In genomic region chr22:33923033-33923432, GRCh38 we compare ENCODE assay signal across 9 cellular contexts. TPM values are rescaled to one million over a fixed set of nuclear protein-coding genes. Genes with fewer than 3 reads are reported as not detected.
DNase-seq lines count a peak whose midpoint lies in the region; ATAC-seq, FAIRE-seq and TF ChIP-seq lines count a peak whose summit lies in the region.
"Had no signal": no experiment of that assay in that cellular context is flagged by ENCODE, and none has a peak within 500 bp of the region (broad histone marks: within the 10 kb centered on the region; RNA-seq: fewer than 3 reads in every experiment).

No MANE protein-coding gene starts in this region.

- H3K36me3 Mint-ChIP-seq in activated CD4-positive, alpha-beta T cell treated with anti-CD3 and anti-CD28 coated beads, Interleukin-2, amount 10 ng/mL, durations not matched to agents 7 days and 5 days (ENCODE audit: low read depth) = peaks cover 2% of the 10 kb centered on the region

- H3K4me1 ChIP-seq in HepG2 (ENCODE audit: insufficient read depth, low read length) = peaks cover 39% of the 10 kb centered on the region
- peaks cover 38% of the 10 kb centered on the region for H3K4me1 ChIP-seq in suprapubic skin

- FAIRE-seq in HepG2 (lab: Jason Lieb, UNC) = no peak

- no peak overlapping the region for H3K27ac Mint-ChIP-seq in activated CD4-positive, alpha-beta T cell treated with anti-CD3 and anti-CD28 coated beads, Interleukin-2, amount 10 ng/mL, durations not matched to agents 7 days and 5 days

- intact Hi-C loops in HepG2 (cut with micrococcal nuclease; ENCODE audit: unreplicated experiment) = loop anchor here (1.0 to 2.0 kb wide), 2 partner anchors 182 to 620 kb away; no protein-coding TSS in a partner anchor

- no peak overlapping the region for H2AFZ ChIP-seq in HepG2 (ENCODE audit: low read length)

- H3K9me3 ChIP-seq in HepG2 (ENCODE audit: low read length) (no peaks in the 10 kb centered on the region), suprapubic skin (no peaks in the 10 kb centered on the region)

- H3K4me3 ChIP-seq in HepG2 (replicated peaks in 1 of 3; ENCODE audit: insufficient read depth in 1 of 3, low read depth in 2 of 3, low read length in 3 of 3) (peak overlapping the region in 2 of 3 experiments; percentile 55 to 56; a peak in 3 of 6 replicates), suprapubic skin (peak overlapping the region; percentile 90)

- in situ Hi-C loops in HepG2 (cut with HindIII; ENCODE audit: extremely low pct_ligation_motif_present, low pct_unique_long_range_greater_than_20kb) = loop anchor here (5.0 to 25.0 kb wide), 2 partner anchors 184 to 411 kb away; no protein-coding TSS in a partner anchor

- CTCF ChIA-PET in activated CD4-positive, alpha-beta T cell treated with anti-CD3 and anti-CD28 coated beads, Interleukin-2, amount 10 ng/mL, durations not matched to agents 7 days and 5 days (lab: Charles Lee) = interaction anchor here (1.6 kb wide), 1 partner anchor 16 kb away, joined by 4 read pairs; no protein-coding TSS in a partner anchor
- CTCF ChIA-PET in HepG2 (lab: Yijun Ruan, JAX; ENCODE audit: low intra/inter-chr PET ratio, low total read pairs) = interaction anchor here (1.4 to 2.1 kb wide), 2 partner anchors 182 to 188 kb away, joined by 15 to 16 read pairs; no protein-coding TSS in a partner anchor

- peak overlapping the region; percentile 16; the same call in 1 of the 2 replicates for H3K9ac ChIP-seq in HepG2 (ENCODE audit: insufficient read depth, low read depth, low read length)

- no peak overlapping the region for H3K27ac ChIP-seq in HepG2 (ENCODE audit: extremely low read length, insufficient read depth, low read length)
- H3K27ac ChIP-seq in suprapubic skin = no peak overlapping the region
- H3K27ac ChIP-seq: C4-2B had no signal

- no peak for TF ChIP-seq RAD21 in HepG2 (CRISPR knock-in tag; IDR thresholded peaks at IDR 0.05)

- no peak for ATAC-seq in HepG2

- no peaks in the 10 kb centered on the region for H3K9me3 Mint-ChIP-seq in activated CD4-positive, alpha-beta T cell treated with anti-CD3 and anti-CD28 coated beads, Interleukin-2, amount 10 ng/mL, durations not matched to agents 7 days and 5 days

- POLR2A ChIA-PET in activated CD4-positive, alpha-beta T cell treated with anti-CD3 and anti-CD28 coated beads, Interleukin-2, amount 10 ng/mL, durations not matched to agents 7 days and 5 days (lab: Charles Lee) = no interaction called here
- POLR2A ChIA-PET in HepG2 (lab: Yijun Ruan, JAX) = no interaction called here

- TF ChIP-seq POLR2A in HepG2 (IDR thresholded peaks at IDR 0.05; ENCODE audit: insufficient read depth in 1 of 2, low read depth in 2 of 2, low read length in 2 of 2) = no peak
- TF ChIP-seq POLR2A in suprapubic skin (IDR thresholded peaks at IDR 0.05) = no peak

- TF ChIP-seq CTCF in HepG2 (CRISPR knock-in tag; IDR thresholded peaks at IDR 0.05) (no peak), suprapubic skin (IDR thresholded peaks at IDR 0.05) (no peak)

- peak overlapping the region; percentile 18 for H3K4me3 Mint-ChIP-seq in activated CD4-positive, alpha-beta T cell treated with anti-CD3 and anti-CD28 coated beads, Interleukin-2, amount 10 ng/mL, durations not matched to agents 7 days and 5 days

- H3K4me2 ChIP-seq in HepG2 (ENCODE audit: low read depth, low read length) = peak overlapping the region; percentile 92

- H3K36me3 ChIP-seq in HepG2 (replicated peaks in 1 of 2; ENCODE audit: control insufficient read depth in 1 of 2, insufficient read depth in 2 of 2, low read length in 2 of 2) (no peaks in the 10 kb centered on the region), suprapubic skin (no peaks in the 10 kb centered on the region)

- H3K79me2 ChIP-seq in HepG2 (ENCODE audit: insufficient read depth, low read length) = peaks cover 15% of the 10 kb centered on the region

- no peak for TF ChIP-seq EP300 in HepG2 (IDR thresholded peaks at IDR 0.05; ENCODE audit: low read depth in 2 of 2, low read length in 2 of 2)
- no peak for TF ChIP-seq EP300 in HepG2 (CRISPR knock-in tag; IDR thresholded peaks at IDR 0.05; ENCODE audit: borderline replicate concordance)
- no peak for TF ChIP-seq EP300 in suprapubic skin (IDR thresholded peaks at IDR 0.05)

- H3K27me3 ChIP-seq in HepG2 (ENCODE audit: control insufficient read depth in 1 of 2, insufficient read depth in 2 of 2, low read length in 2 of 2) (peaks cover 3 to 28% of the 10 kb centered on the region in 2 experiments; a peak in 4 of 5 replicates), suprapubic skin (no peaks in the 10 kb centered on the region)

- DNase-seq in activated CD4-positive, alpha-beta T cell treated with anti-CD3 and anti-CD28 coated beads, Interleukin-2, amount 10 ng/mL, durations not matched to agents 7 days and 5 days = no peak
- DNase-seq in activated CD4-positive, alpha-beta T cell treated with anti-CD3 and anti-CD28 coated beads, Interleukin-2, amount 50 U/mL, for 4 hours = no peak
- DNase-seq in amniotic epithelial cell (ENCODE audit: low read depth) (peak; percentile 19), HepG2 (ENCODE audit: low spot score) (no peak), suprapubic skin (ENCODE audit: low spot score in 2 of 2) (no peak), MV-4-11 (lab: John Stamatoyannopoulos, UW) (no peak), UCSD-AML1 (lab: John Stamatoyannopoulos, UW; ENCODE audit: unreplicated experiment) (no peak), D341Med (ENCODE audit: low spot score) (no peak)

- BruUV-seq in HepG2 (replicated peaks; lab: Mats Ljungman, UMichigan) = no TSS peak

- peaks cover 43% of the 10 kb centered on the region for H3K27me3 Mint-ChIP-seq in activated CD4-positive, alpha-beta T cell treated with anti-CD3 and anti-CD28 coated beads, Interleukin-2, amount 10 ng/mL, durations not matched to agents 7 days and 5 days

- peaks cover 13% of the 10 kb centered on the region for H3K4me1 Mint-ChIP-seq in activated CD4-positive, alpha-beta T cell treated with anti-CD3 and anti-CD28 coated beads, Interleukin-2, amount 10 ng/mL, durations not matched to agents 7 days and 5 days

- WGBS in HepG2 (ENCODE audit: low lambda C conversion rate) = 4% methylated on average over 5 of the region's 5 CpGs
- 2% methylated on average over 5 of the region's 5 CpGs for WGBS in suprapubic skin

- no peaks in the 10 kb centered on the region for H4K20me1 ChIP-seq in HepG2 (ENCODE audit: insufficient read depth, low read length)

TF ChIP-seq in HepG2, 621 proteins besides CTCF, POLR2A, EP300 and RAD21:
- TF ChIP-seq, protein P1, sequence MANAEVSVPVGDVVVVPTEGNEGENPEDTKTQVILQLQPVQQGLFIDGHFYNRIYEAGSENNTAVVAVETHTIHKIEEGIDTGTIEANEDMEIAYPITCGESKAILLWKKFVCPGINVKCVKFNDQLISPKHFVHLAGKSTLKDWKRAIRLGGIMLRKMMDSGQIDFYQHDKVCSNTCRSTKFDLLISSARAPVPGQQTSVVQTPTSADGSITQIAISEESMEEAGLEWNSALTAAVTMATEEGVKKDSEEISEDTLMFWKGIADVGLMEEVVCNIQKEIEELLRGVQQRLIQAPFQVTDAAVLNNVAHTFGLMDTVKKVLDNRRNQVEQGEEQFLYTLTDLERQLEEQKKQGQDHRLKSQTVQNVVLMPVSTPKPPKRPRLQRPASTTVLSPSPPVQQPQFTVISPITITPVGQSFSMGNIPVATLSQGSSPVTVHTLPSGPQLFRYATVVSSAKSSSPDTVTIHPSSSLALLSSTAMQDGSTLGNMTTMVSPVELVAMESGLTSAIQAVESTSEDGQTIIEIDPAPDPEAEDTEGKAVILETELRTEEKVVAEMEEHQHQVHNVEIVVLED (CRISPR knock-in tag; IDR thresholded peaks at IDR 0.05; ENCODE audit: borderline replicate concordance) = no peak
- TF ChIP-seq ZNF354B (CRISPR knock-in tag; IDR thresholded peaks at IDR 0.05) (no peak), TOPORS (CRISPR knock-in tag; IDR thresholded peaks at IDR 0.05) (no peak), RELA (CRISPR knock-in tag; IDR thresholded peaks at IDR 0.05) (no peak), TCF7L2 (IDR thresholded peaks at IDR 0.05; ENCODE audit: low read depth, low read length) (no peak), ZNF660 (CRISPR knock-in tag; IDR thresholded peaks at IDR 0.05; ENCODE audit: borderline replicate concordance, low read depth) (no peak), SKI (IDR thresholded peaks at IDR 0.05; ENCODE audit: partially characterized antibody) (no peak), JUND (CRISPR knock-in tag; IDR thresholded peaks at IDR 0.05) (no peak), RBM22 (optimal IDR thresholded peaks at IDR 0.05; ENCODE audit: low read length) (no peak)
TF ChIP-seq in HepG2: peak in this region for 0.

RNA-seq across cellular contexts. Expression of gene LARGE1, which starts 2.8 kb away (rescaled TPM):
- under 1 TPM; 0.21 to 0.40 TPM for total RNA-seq in activated CD4-positive, alpha-beta T cell treated with anti-CD3 and anti-CD28 coated beads, Interleukin-2, amount 10 ng/mL, durations not matched to agents 7 days and 5 days
- total RNA-seq in HepG2 (2016; rRNA removed; fragmentation: Illumina TruSeq; extraction: Trizol) (10.2 and 11.0 TPM in 2 replicates), suprapubic skin (10 to 100 TPM; 12.1 to 41.6 (median 21.1) TPM)
- 2.6 and 4.8 TPM in 2 replicates for total RNA-seq in HepG2 (2016; cell fraction: cytosol; rRNA removed; fragmentation: Illumina TruSeq; extraction: Trizol; ENCODE audit: low read depth)
- total RNA-seq in HepG2 (2016; cell fraction: insoluble cytoplasmic fraction; rRNA removed; fragmentation: Illumina TruSeq; extraction: Trizol) = 8.7 and 10.4 TPM in 2 replicates
- 8.0 and 8.7 TPM in 2 replicates for total RNA-seq in HepG2 (2016; cell fraction: membrane; rRNA removed; fragmentation: Illumina TruSeq; extraction: Trizol)
- total RNA-seq in HepG2 (2016; cell fraction: nucleus; rRNA removed; fragmentation: Illumina TruSeq; extraction: Trizol) = 12.6 and 19.7 TPM in 2 replicates
- 8.4 and 9.7 TPM in 2 replicates for polyA plus RNA-seq in HepG2 (2011; rRNA removed)
- 7.6 and 7.8 TPM in 2 replicates for polyA plus RNA-seq in HepG2 (2011; cell fraction: cytosol; rRNA removed)
- polyA plus RNA-seq in HepG2 (2011; cell fraction: nucleus; rRNA removed) = 10.1 and 10.2 TPM in 2 replicates
- polyA plus RNA-seq in HepG2 (2012) = 6.8 and 7.7 TPM in 2 replicates
- polyA plus RNA-seq in HepG2 (2016; cell fraction: cytosol; fragmentation: Illumina TruSeq; extraction: Trizol; ENCODE audit: low read depth) = 1.0 and 1.3 TPM in 2 replicates
- 7.4 and 8.7 TPM in 2 replicates for polyA plus RNA-seq in HepG2 (2016; cell fraction: insoluble cytoplasmic fraction; fragmentation: Illumina TruSeq; extraction: Trizol; ENCODE audit: low read depth)
- 4.7 and 5.3 TPM in 2 replicates for polyA plus RNA-seq in HepG2 (2016; cell fraction: membrane; fragmentation: Illumina TruSeq; extraction: Trizol; ENCODE audit: low read depth)
- polyA plus RNA-seq in HepG2 (2016; cell fraction: nucleus; fragmentation: Illumina TruSeq; extraction: Trizol; ENCODE audit: insufficient read depth, low read depth) = 9.1 and 9.5 TPM in 2 replicates
- polyA minus RNA-seq in HepG2 (2011; rRNA and poly(A)+ RNA removed; ENCODE audit: low replicate concordance) = 0.09 and 45.3 TPM in 2 replicates
- polyA minus RNA-seq in HepG2 (2011; cell fraction: cytosol; rRNA and poly(A)+ RNA removed) = 10.6 and 17.4 TPM in 2 replicates
- 24.1 and 29.6 TPM in 2 replicates for polyA minus RNA-seq in HepG2 (2011; cell fraction: nucleus; rRNA and poly(A)+ RNA removed)
